ENCODE assay signal across 1 cellular context in the genomic region with DNA sequence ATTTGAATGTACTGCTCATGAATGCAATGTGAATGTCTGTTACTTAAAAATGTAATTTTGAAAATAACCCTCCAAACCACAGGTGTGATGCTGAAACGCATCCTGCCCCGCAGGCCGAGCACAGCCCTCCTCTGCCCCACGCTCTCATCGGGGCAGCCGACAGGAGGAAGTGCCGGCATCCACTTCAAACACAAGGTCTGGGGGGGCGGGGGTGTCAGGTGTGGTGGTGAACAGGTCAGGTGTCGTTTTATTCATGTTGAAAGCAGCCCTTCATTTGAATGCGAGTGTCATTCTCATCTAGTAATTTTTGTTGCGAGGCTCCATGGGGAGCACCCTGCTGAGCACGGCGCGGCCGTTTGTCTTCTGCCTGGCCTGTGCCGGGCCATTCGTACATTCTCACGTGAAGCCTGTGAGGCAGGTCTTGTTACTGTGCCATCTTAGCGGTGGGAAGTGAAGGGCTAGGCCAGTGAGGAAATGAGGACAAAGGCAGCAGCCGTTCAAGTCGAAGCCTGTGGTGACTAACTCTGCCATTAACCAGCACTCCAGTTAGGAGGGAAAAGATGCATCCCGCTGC.
TF ChIP-seq lines count a peak whose summit lies in the region.

No MANE protein-coding gene starts in this region.

TF ChIP-seq in HCT116, 20 proteins besides CTCF, POLR2A, EP300 and RAD21:
- TF ChIP-seq POLR2AphosphoS5 (IDR thresholded peaks at IDR 0.05; ENCODE audit: low read depth, low read length): no peak
- TF ChIP-seq, protein P1, sequence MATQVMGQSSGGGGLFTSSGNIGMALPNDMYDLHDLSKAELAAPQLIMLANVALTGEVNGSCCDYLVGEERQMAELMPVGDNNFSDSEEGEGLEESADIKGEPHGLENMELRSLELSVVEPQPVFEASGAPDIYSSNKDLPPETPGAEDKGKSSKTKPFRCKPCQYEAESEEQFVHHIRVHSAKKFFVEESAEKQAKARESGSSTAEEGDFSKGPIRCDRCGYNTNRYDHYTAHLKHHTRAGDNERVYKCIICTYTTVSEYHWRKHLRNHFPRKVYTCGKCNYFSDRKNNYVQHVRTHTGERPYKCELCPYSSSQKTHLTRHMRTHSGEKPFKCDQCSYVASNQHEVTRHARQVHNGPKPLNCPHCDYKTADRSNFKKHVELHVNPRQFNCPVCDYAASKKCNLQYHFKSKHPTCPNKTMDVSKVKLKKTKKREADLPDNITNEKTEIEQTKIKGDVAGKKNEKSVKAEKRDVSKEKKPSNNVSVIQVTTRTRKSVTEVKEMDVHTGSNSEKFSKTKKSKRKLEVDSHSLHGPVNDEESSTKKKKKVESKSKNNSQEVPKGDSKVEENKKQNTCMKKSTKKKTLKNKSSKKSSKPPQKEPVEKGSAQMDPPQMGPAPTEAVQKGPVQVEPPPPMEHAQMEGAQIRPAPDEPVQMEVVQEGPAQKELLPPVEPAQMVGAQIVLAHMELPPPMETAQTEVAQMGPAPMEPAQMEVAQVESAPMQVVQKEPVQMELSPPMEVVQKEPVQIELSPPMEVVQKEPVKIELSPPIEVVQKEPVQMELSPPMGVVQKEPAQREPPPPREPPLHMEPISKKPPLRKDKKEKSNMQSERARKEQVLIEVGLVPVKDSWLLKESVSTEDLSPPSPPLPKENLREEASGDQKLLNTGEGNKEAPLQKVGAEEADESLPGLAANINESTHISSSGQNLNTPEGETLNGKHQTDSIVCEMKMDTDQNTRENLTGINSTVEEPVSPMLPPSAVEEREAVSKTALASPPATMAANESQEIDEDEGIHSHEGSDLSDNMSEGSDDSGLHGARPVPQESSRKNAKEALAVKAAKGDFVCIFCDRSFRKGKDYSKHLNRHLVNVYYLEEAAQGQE (IDR thresholded peaks at IDR 0.05; ENCODE audit: low read depth): no peak
- TF ChIP-seq, protein P2, sequence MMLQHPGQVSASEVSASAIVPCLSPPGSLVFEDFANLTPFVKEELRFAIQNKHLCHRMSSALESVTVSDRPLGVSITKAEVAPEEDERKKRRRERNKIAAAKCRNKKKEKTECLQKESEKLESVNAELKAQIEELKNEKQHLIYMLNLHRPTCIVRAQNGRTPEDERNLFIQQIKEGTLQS (IDR thresholded peaks at IDR 0.05): no peak
- TF ChIP-seq JUND (IDR thresholded peaks at IDR 0.05): no peak
- TF ChIP-seq ELF1 (IDR thresholded peaks at IDR 0.05; ENCODE audit: borderline replicate concordance, low read depth): no peak
- TF ChIP-seq EGR1 (IDR thresholded peaks at IDR 0.05; ENCODE audit: low read depth): no peak
- TF ChIP-seq FOSL1 (IDR thresholded peaks at IDR 0.05; ENCODE audit: low read depth): no peak
- TF ChIP-seq CEBPB (IDR thresholded peaks at IDR 0.05; ENCODE audit: low read depth): no peak
- no peak for TF ChIP-seq CBX3 (IDR thresholded peaks at IDR 0.05; ENCODE audit: low read depth)
